In genomic region chr1:241823925-241824324, GRCh38 we compare ENCODE assay signal across 1 cellular context.
TF ChIP-seq lines count a peak whose summit lies in the region.

No MANE protein-coding gene starts in this region.

TF ChIP-seq in K562, 482 proteins besides CTCF, POLR2A, EP300 and RAD21 (continued from another document and continues in another):
- TF ChIP-seq, protein P1, sequence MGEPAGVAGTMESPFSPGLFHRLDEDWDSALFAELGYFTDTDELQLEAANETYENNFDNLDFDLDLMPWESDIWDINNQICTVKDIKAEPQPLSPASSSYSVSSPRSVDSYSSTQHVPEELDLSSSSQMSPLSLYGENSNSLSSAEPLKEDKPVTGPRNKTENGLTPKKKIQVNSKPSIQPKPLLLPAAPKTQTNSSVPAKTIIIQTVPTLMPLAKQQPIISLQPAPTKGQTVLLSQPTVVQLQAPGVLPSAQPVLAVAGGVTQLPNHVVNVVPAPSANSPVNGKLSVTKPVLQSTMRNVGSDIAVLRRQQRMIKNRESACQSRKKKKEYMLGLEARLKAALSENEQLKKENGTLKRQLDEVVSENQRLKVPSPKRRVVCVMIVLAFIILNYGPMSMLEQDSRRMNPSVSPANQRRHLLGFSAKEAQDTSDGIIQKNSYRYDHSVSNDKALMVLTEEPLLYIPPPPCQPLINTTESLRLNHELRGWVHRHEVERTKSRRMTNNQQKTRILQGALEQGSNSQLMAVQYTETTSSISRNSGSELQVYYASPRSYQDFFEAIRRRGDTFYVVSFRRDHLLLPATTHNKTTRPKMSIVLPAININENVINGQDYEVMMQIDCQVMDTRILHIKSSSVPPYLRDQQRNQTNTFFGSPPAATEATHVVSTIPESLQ (CRISPR knock-in tag; IDR thresholded peaks at IDR 0.05): no peak
- TF ChIP-seq CBX3 (IDR thresholded peaks at IDR 0.05; ENCODE audit: borderline replicate concordance in 1 of 2, low read length in 2 of 2) (peak in 1 of 2 experiments; percentile 97; a peak in 2 of 3 replicates), DLX4 (CRISPR knock-in tag; IDR thresholded peaks at IDR 0.05) (no peak), PHF21A (IDR thresholded peaks at IDR 0.05; ENCODE audit: borderline replicate concordance, low read depth) (no peak), RFX1 (IDR thresholded peaks at IDR 0.05) (no peak), BMI1 (IDR thresholded peaks at IDR 0.05; ENCODE audit: low read length) (no peak), PHB (CRISPR knock-in tag; IDR thresholded peaks at IDR 0.05) (no peak), SP1 (CRISPR knock-in tag; IDR thresholded peaks at IDR 0.05) (no peak), ZBTB8A (IDR thresholded peaks at IDR 0.05; ENCODE audit: partially characterized antibody) (no peak), GATA2 (CRISPR knock-in tag; IDR thresholded peaks at IDR 0.05) (no peak), CAMTA2 (CRISPR knock-in tag; conservative IDR thresholded peaks at IDR 0.05) (no peak), BCOR (IDR thresholded peaks at IDR 0.05) (no peak), XRCC5 (IDR thresholded peaks at IDR 0.05; ENCODE audit: low read depth, low read length) (0 out of 2 replicates have a peak, but pooled peaks have one; percentile 35), DMBX1 (CRISPR knock-in tag; IDR thresholded peaks at IDR 0.05; ENCODE audit: borderline replicate concordance) (peak; percentile 68; the same call in 1 of the 2 replicates), NR0B1 (IDR thresholded peaks at IDR 0.05; ENCODE audit: partially characterized antibody) (no peak), TCF3 (CRISPR knock-in tag; IDR thresholded peaks at IDR 0.05) (no peak), KAT7 (CRISPR knock-in tag; IDR thresholded peaks at IDR 0.05; ENCODE audit: borderline replicate concordance) (no peak), TRIM25 (IDR thresholded peaks at IDR 0.05; ENCODE audit: borderline replicate concordance) (no peak), ZNF184 (CRISPR knock-in tag; IDR thresholded peaks at IDR 0.05) (no peak), YY1 (IDR thresholded peaks at IDR 0.05; ENCODE audit: borderline replicate concordance in 1 of 3, control insufficient read depth in 1 of 3, extremely low read depth in 1 of 3, insufficient read depth in 3 of 3, insufficient read length in 1 of 3, insufficient replicate concordance in 2 of 3, low read depth in 1 of 3, low read length in 2 of 3) (no peak), TBP (optimal IDR thresholded peaks at IDR 0.05; ENCODE audit: low read depth, low read length) (peak; percentile 59), HNRNPL (IDR thresholded peaks at IDR 0.05; ENCODE audit: low read depth, low read length) (no peak), ZNF655 (CRISPR knock-in tag; IDR thresholded peaks at IDR 0.05) (no peak), ZNF644 (tag; IDR thresholded peaks at IDR 0.05; ENCODE audit: low read depth) (no peak), ZKSCAN8 (CRISPR knock-in tag; IDR thresholded peaks at IDR 0.05) (no peak), PBX2 (CRISPR knock-in tag; IDR thresholded peaks at IDR 0.05; ENCODE audit: low read depth) (peak; percentile 43; the same call in 1 of the 2 replicates), PBX2 (tag; conservative IDR thresholded peaks at IDR 0.05; ENCODE audit: low read depth) (no peak), PHTF2 (CRISPR knock-in tag; IDR thresholded peaks at IDR 0.05) (no peak), SIX5 (IDR thresholded peaks at IDR 0.05; ENCODE audit: borderline replicate concordance in 1 of 2, insufficient read depth in 1 of 2, low read depth in 1 of 2, low read length in 2 of 2) (peak; percentile 23 to 37; a peak in 1 of 4 replicates), BCL6 (CRISPR knock-in tag; IDR thresholded peaks at IDR 0.05) (no peak), HINFP (tag; conservative IDR thresholded peaks at IDR 0.05; ENCODE audit: low read depth) (no peak), POLR2AphosphoS5 (IDR thresholded peaks at IDR 0.05; ENCODE audit: control insufficient read depth, insufficient read depth, low read depth, low read length) (peak; percentile 31; the same call in 1 of the 2 replicates), IRF2 (CRISPR knock-in tag; IDR thresholded peaks at IDR 0.05) (no peak), PHF8 (IDR thresholded peaks at IDR 0.05; ENCODE audit: borderline replicate concordance, low read length) (peak; percentile 18; the same call in 1 of the 2 replicates), KHSRP (IDR thresholded peaks at IDR 0.05) (no peak), SRSF1 (IDR thresholded peaks at IDR 0.05; ENCODE audit: low read depth, low read length) (no peak), ZNF23 (CRISPR knock-in tag; IDR thresholded peaks at IDR 0.05) (no peak), NRF1 (conservative IDR thresholded peaks at IDR 0.05 in 1 of 2, IDR thresholded peaks at IDR 0.05 in 1 of 2) (no peak)
- TF ChIP-seq, protein P2, sequence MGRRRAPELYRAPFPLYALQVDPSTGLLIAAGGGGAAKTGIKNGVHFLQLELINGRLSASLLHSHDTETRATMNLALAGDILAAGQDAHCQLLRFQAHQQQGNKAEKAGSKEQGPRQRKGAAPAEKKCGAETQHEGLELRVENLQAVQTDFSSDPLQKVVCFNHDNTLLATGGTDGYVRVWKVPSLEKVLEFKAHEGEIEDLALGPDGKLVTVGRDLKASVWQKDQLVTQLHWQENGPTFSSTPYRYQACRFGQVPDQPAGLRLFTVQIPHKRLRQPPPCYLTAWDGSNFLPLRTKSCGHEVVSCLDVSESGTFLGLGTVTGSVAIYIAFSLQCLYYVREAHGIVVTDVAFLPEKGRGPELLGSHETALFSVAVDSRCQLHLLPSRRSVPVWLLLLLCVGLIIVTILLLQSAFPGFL (CRISPR knock-in tag; IDR thresholded peaks at IDR 0.05): no peak
- TF ChIP-seq, protein P3, sequence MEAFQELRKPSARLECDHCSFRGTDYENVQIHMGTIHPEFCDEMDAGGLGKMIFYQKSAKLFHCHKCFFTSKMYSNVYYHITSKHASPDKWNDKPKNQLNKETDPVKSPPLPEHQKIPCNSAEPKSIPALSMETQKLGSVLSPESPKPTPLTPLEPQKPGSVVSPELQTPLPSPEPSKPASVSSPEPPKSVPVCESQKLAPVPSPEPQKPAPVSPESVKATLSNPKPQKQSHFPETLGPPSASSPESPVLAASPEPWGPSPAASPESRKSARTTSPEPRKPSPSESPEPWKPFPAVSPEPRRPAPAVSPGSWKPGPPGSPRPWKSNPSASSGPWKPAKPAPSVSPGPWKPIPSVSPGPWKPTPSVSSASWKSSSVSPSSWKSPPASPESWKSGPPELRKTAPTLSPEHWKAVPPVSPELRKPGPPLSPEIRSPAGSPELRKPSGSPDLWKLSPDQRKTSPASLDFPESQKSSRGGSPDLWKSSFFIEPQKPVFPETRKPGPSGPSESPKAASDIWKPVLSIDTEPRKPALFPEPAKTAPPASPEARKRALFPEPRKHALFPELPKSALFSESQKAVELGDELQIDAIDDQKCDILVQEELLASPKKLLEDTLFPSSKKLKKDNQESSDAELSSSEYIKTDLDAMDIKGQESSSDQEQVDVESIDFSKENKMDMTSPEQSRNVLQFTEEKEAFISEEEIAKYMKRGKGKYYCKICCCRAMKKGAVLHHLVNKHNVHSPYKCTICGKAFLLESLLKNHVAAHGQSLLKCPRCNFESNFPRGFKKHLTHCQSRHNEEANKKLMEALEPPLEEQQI (IDR thresholded peaks at IDR 0.05): peak; percentile 67; the same call in 1 of the 2 replicates
- TF ChIP-seq, protein P4, sequence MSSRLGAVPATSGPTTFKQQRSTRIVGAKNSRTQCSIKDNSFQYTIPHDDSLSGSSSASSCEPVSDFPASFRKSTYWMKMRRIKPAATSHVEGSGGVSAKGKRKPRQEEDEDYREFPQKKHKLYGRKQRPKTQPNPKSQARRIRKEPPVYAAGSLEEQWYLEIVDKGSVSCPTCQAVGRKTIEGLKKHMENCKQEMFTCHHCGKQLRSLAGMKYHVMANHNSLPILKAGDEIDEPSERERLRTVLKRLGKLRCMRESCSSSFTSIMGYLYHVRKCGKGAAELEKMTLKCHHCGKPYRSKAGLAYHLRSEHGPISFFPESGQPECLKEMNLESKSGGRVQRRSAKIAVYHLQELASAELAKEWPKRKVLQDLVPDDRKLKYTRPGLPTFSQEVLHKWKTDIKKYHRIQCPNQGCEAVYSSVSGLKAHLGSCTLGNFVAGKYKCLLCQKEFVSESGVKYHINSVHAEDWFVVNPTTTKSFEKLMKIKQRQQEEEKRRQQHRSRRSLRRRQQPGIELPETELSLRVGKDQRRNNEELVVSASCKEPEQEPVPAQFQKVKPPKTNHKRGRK (tag; IDR thresholded peaks at IDR 0.05): no peak
- TF ChIP-seq, protein P5, sequence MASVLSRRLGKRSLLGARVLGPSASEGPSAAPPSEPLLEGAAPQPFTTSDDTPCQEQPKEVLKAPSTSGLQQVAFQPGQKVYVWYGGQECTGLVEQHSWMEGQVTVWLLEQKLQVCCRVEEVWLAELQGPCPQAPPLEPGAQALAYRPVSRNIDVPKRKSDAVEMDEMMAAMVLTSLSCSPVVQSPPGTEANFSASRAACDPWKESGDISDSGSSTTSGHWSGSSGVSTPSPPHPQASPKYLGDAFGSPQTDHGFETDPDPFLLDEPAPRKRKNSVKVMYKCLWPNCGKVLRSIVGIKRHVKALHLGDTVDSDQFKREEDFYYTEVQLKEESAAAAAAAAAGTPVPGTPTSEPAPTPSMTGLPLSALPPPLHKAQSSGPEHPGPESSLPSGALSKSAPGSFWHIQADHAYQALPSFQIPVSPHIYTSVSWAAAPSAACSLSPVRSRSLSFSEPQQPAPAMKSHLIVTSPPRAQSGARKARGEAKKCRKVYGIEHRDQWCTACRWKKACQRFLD (CRISPR knock-in tag; IDR thresholded peaks at IDR 0.05): no peak
- TF ChIP-seq, protein P6, sequence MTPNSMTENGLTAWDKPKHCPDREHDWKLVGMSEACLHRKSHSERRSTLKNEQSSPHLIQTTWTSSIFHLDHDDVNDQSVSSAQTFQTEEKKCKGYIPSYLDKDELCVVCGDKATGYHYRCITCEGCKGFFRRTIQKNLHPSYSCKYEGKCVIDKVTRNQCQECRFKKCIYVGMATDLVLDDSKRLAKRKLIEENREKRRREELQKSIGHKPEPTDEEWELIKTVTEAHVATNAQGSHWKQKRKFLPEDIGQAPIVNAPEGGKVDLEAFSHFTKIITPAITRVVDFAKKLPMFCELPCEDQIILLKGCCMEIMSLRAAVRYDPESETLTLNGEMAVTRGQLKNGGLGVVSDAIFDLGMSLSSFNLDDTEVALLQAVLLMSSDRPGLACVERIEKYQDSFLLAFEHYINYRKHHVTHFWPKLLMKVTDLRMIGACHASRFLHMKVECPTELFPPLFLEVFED (CRISPR knock-in tag; conservative IDR thresholded peaks at IDR 0.05): no peak
